18 cellular contexts compared by ENCODE assay signal in genomic region chr11:61784506-61784805, GRCh38.
"Had no signal": no experiment of that assay in that cellular context is flagged by ENCODE, and none has a peak within 500 bp of the region (broad histone marks: within the 10 kb centered on the region; RNA-seq: fewer than 3 reads in every experiment).

No MANE protein-coding gene starts in this region.

- H3K4me3 Mint-ChIP-seq: activated CD4-positive, alpha-beta memory T cell treated with anti-CD3 and anti-CD28 coated beads, Interleukin-2, amount 10 ng/mL, durations not matched to agents 7 days and 5 days; activated naive CD8-positive, alpha-beta T cell; endodermal cell; naive thymus-derived CD4-positive, alpha-beta T cell; T-helper 1 cell treated with Interleukin-12 subunit alpha and Interleukin-12 subunit beta and Interleukin-4 antibody, amounts not matched to agents 30 μg/mL and 1 μg/mL, for 36 hours had no signal

- DNase-seq: activated CD4-positive, alpha-beta memory T cell treated with anti-CD3 and anti-CD28 coated beads, Interleukin-2, amount 10 ng/mL, durations not matched to agents 7 days and 5 days; activated CD4-positive, alpha-beta T cell treated with anti-CD3 and anti-CD28 coated beads for 4 hours; activated CD8-positive, alpha-beta memory T cell treated with anti-CD3 and anti-CD28 coated beads, Interleukin-2, amount 50 U/mL, for 4 hours; activated gamma-delta T cell treated with Interleukin-2 at 50 U/mL for 16 hours; activated T-cell treated with anti-CD3 and anti-CD28 coated beads, Interleukin-2, amount 50 U/mL, for 48 hours; anterior cingulate cortex; cerebellar nuclear complex; endodermal cell; left colon; naive thymus-derived CD4-positive, alpha-beta T cell; occipital lobe; sigmoid colon; stimulated activated CD4-positive, alpha-beta T cell treated with anti-CD3 and anti-CD28 coated beads, Interleukin-1b, Interleukin-23, amount 100 ng/mL, for 48 hours had no signal

- H3K9me3 ChIP-seq: mucosa of descending colon, psoas muscle, sigmoid colon had no signal

- H3K4me1 Mint-ChIP-seq: endodermal cell had no signal

- H3K9me3 Mint-ChIP-seq: activated CD4-positive, alpha-beta memory T cell treated with anti-CD3 and anti-CD28 coated beads, Interleukin-2, amount 10 ng/mL, durations not matched to agents 7 days and 5 days; endodermal cell; naive thymus-derived CD4-positive, alpha-beta T cell; T-helper 1 cell treated with Interleukin-12 subunit alpha and Interleukin-12 subunit beta and Interleukin-4 antibody, amounts not matched to agents 30 μg/mL and 1 μg/mL, for 36 hours had no signal

- H3K27me3 Mint-ChIP-seq: activated CD4-positive, alpha-beta memory T cell treated with anti-CD3 and anti-CD28 coated beads, Interleukin-2, amount 10 ng/mL, durations not matched to agents 7 days and 5 days; activated naive CD8-positive, alpha-beta T cell; naive thymus-derived CD4-positive, alpha-beta T cell had no signal

- H3K27ac ChIP-seq: psoas muscle, sigmoid colon had no signal

- H3K4me3 ChIP-seq: lung, mucosa of descending colon, psoas muscle, sigmoid colon had no signal

- H3K4me1 ChIP-seq: psoas muscle, sigmoid colon had no signal

- ATAC-seq: left colon; mucosa of descending colon; naive thymus-derived CD4-positive, alpha-beta T cell; psoas muscle had no signal

- H3K27me3 ChIP-seq: sigmoid colon had no signal

- H3K27ac Mint-ChIP-seq: activated naive CD8-positive, alpha-beta T cell; endodermal cell; T-helper 1 cell treated with Interleukin-12 subunit alpha and Interleukin-12 subunit beta and Interleukin-4 antibody, amounts not matched to agents 30 μg/mL and 1 μg/mL, for 36 hours had no signal
